ENCODE assay signal across 1 cellular context in genomic region chr4:122785099-122785498, GRCh38.
TF ChIP-seq lines count a peak whose summit lies in the region.

No MANE protein-coding gene starts in this region.

TF ChIP-seq in HCT116, 20 proteins besides CTCF, POLR2A, EP300 and RAD21:
- TF ChIP-seq EZH2 (IDR thresholded peaks at IDR 0.05) (no peak), FOSL1 (IDR thresholded peaks at IDR 0.05; ENCODE audit: low read depth) (no peak), ZNF274 (IDR thresholded peaks at IDR 0.05; ENCODE audit: low read depth, low read length) (no peak), YY1 (IDR thresholded peaks at IDR 0.05; ENCODE audit: extremely low read depth, insufficient replicate concordance, low read depth, low read length) (no peak), ATF3 (IDR thresholded peaks at IDR 0.05) (no peak), SIN3A (IDR thresholded peaks at IDR 0.05; ENCODE audit: low read depth) (no peak), EGR1 (IDR thresholded peaks at IDR 0.05; ENCODE audit: low read depth) (no peak)
